1 cellular context compared by ENCODE assay signal in the genomic region with DNA sequence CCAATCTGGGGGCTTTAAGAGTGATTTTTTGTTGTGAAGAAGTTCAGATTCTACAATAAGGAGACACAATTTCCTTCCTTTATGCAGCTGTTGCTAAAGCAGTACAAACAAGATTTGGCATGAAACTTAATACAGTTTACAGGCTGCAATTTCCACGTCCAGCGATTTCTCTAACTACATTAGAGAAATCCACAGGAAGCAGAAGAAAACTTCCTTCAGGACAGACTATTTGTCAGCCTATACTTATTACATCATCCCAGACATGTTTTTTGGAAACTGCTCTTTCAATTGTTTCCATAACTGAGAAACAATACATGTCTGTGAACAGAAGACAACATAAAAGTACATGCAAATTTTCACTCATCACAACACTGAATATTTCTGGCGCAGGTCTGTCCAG.
TF ChIP-seq lines count a peak whose summit lies in the region.

No MANE protein-coding gene starts in this region.

TF ChIP-seq in SK-N-SH, 30 proteins besides CTCF, POLR2A, EP300 and RAD21 (continued from another document):
- TF ChIP-seq, protein P1, sequence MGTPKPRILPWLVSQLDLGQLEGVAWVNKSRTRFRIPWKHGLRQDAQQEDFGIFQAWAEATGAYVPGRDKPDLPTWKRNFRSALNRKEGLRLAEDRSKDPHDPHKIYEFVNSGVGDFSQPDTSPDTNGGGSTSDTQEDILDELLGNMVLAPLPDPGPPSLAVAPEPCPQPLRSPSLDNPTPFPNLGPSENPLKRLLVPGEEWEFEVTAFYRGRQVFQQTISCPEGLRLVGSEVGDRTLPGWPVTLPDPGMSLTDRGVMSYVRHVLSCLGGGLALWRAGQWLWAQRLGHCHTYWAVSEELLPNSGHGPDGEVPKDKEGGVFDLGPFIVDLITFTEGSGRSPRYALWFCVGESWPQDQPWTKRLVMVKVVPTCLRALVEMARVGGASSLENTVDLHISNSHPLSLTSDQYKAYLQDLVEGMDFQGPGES (IDR thresholded peaks at IDR 0.05; ENCODE audit: low read depth, low read length), result no peak
- TF ChIP-seq NFIC (IDR thresholded peaks at IDR 0.05; ENCODE audit: borderline replicate concordance), result no peak
- TF ChIP-seq MEF2A (IDR thresholded peaks at IDR 0.05; ENCODE audit: borderline replicate concordance, low read depth), result no peak
- TF ChIP-seq RCOR1 (IDR thresholded peaks at IDR 0.05; ENCODE audit: low read length), result no peak
- TF ChIP-seq, protein P2, sequence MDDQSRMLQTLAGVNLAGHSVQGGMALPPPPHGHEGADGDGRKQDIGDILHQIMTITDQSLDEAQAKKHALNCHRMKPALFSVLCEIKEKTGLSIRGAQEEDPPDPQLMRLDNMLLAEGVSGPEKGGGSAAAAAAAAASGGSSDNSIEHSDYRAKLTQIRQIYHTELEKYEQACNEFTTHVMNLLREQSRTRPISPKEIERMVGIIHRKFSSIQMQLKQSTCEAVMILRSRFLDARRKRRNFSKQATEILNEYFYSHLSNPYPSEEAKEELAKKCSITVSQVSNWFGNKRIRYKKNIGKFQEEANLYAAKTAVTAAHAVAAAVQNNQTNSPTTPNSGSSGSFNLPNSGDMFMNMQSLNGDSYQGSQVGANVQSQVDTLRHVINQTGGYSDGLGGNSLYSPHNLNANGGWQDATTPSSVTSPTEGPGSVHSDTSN (IDR thresholded peaks at IDR 0.05), result no peak
- TF ChIP-seq, protein P3, sequence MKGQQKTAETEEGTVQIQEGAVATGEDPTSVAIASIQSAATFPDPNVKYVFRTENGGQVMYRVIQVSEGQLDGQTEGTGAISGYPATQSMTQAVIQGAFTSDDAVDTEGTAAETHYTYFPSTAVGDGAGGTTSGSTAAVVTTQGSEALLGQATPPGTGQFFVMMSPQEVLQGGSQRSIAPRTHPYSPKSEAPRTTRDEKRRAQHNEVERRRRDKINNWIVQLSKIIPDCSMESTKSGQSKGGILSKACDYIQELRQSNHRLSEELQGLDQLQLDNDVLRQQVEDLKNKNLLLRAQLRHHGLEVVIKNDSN (IDR thresholded peaks at IDR 0.05; ENCODE audit: borderline replicate concordance, low read depth), result no peak
- TF ChIP-seq, protein P4, sequence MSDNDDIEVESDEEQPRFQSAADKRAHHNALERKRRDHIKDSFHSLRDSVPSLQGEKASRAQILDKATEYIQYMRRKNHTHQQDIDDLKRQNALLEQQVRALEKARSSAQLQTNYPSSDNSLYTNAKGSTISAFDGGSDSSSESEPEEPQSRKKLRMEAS (IDR thresholded peaks at IDR 0.05; ENCODE audit: low read depth), result no peak
- no peak for TF ChIP-seq MXI1 (IDR thresholded peaks at IDR 0.05; ENCODE audit: low read depth, low read length)
- TF ChIP-seq, protein P5, sequence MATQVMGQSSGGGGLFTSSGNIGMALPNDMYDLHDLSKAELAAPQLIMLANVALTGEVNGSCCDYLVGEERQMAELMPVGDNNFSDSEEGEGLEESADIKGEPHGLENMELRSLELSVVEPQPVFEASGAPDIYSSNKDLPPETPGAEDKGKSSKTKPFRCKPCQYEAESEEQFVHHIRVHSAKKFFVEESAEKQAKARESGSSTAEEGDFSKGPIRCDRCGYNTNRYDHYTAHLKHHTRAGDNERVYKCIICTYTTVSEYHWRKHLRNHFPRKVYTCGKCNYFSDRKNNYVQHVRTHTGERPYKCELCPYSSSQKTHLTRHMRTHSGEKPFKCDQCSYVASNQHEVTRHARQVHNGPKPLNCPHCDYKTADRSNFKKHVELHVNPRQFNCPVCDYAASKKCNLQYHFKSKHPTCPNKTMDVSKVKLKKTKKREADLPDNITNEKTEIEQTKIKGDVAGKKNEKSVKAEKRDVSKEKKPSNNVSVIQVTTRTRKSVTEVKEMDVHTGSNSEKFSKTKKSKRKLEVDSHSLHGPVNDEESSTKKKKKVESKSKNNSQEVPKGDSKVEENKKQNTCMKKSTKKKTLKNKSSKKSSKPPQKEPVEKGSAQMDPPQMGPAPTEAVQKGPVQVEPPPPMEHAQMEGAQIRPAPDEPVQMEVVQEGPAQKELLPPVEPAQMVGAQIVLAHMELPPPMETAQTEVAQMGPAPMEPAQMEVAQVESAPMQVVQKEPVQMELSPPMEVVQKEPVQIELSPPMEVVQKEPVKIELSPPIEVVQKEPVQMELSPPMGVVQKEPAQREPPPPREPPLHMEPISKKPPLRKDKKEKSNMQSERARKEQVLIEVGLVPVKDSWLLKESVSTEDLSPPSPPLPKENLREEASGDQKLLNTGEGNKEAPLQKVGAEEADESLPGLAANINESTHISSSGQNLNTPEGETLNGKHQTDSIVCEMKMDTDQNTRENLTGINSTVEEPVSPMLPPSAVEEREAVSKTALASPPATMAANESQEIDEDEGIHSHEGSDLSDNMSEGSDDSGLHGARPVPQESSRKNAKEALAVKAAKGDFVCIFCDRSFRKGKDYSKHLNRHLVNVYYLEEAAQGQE (IDR thresholded peaks at IDR 0.05; ENCODE audit: low read depth, low read length), result no peak
- TF ChIP-seq TAF1 (IDR thresholded peaks at IDR 0.05; ENCODE audit: borderline replicate concordance, low read depth, low read length), result no peak
TF ChIP-seq in SK-N-SH: peak in this region for 0.
